In genomic region chr17:76189247-76189646, GRCh38 we compare ENCODE assay signal across 21 cellular contexts. TPM values are rescaled to one million over a fixed set of nuclear protein-coding genes. Genes with fewer than 3 reads are reported as not detected.
A peak's percentile ranks its signal among the peaks of the same experiment; 100 is the strongest.
DNase-seq lines count a peak whose midpoint lies in the region; ATAC-seq, FAIRE-seq and TF ChIP-seq lines count a peak whose summit lies in the region.
"Had no signal": no experiment of that assay in that cellular context is flagged by ENCODE, and none has a peak within 500 bp of the region (broad histone marks: within the 10 kb centered on the region; RNA-seq: fewer than 3 reads in every experiment).

No MANE protein-coding gene starts in this region.

- POLR2A ChIA-PET in CD4-positive, alpha-beta T cell (lab: Charles Lee): interaction anchor here (0.8 to 8.9 kb wide), 8 partner anchors 9 to 79 kb away, joined by 3 to 221 read pairs (median 4); partner anchors contain the start of genes FOXJ1 and UBALD2
- POLR2A ChIA-PET in activated CD4-positive, alpha-beta memory T cell treated with anti-CD3 and anti-CD28 coated beads for 36 hours (lab: Charles Lee): interaction anchor here (1.7 to 15.5 kb wide), 3 partner anchors 10 to 80 kb away, joined by 5 to 298 read pairs (median 31); partner anchors contain the start of gene UBALD2

- peak overlapping the region; percentile 74 for H3K4me3 Mint-ChIP-seq in CD4-positive, alpha-beta T cell
- H3K4me3 Mint-ChIP-seq in activated CD4-positive, alpha-beta memory T cell treated with anti-CD3 and anti-CD28 coated beads for 36 hours: no peak overlapping the region
- peak overlapping the region; percentile 54 for H3K4me3 Mint-ChIP-seq in endothelial cell (ENCODE audit: unreplicated experiment)
- H3K4me3 Mint-ChIP-seq: dendritic cell treated with granulocyte-macrophage colony-stimulating factor and Interleukin-4, amounts not matched to agents 40 ng/mL and 50 ng/mL, for 4 days; neural crest cell had no signal

- TF ChIP-seq CTCF in CD4-positive, alpha-beta T cell (IDR thresholded peaks at IDR 0.05): no peak
- no peak for TF ChIP-seq CTCF in endothelial cell (IDR thresholded peaks at IDR 0.05; ENCODE audit: unreplicated experiment)

- no peak for ATAC-seq in CD4-positive, alpha-beta T cell (ENCODE audit: poor library complexity)
- no peak for ATAC-seq in left ventricle myocardium superior
- ATAC-seq in GM19035 (IDR thresholded peaks at IDR 0.05; ENCODE audit: unreplicated experiment): no peak
- no peak for ATAC-seq in HG02840 (IDR thresholded peaks at IDR 0.05; ENCODE audit: low FRiP score, unreplicated experiment)
- ATAC-seq: SK-N-SH treated with all-trans-retinoic acid at 6 μM for 48 hours had no signal

- H3K27ac Mint-ChIP-seq in CD4-positive, alpha-beta T cell: peak overlapping the region; percentile 93
- H3K27ac Mint-ChIP-seq in activated CD4-positive, alpha-beta memory T cell treated with anti-CD3 and anti-CD28 coated beads for 36 hours: peak overlapping the region; percentile 97
- H3K27ac Mint-ChIP-seq in endothelial cell (ENCODE audit: unreplicated experiment): no peak overlapping the region
- H3K27ac Mint-ChIP-seq: dendritic cell treated with granulocyte-macrophage colony-stimulating factor and Interleukin-4, amounts not matched to agents 40 ng/mL and 50 ng/mL, for 4 days had no signal

- no peaks in the 10 kb centered on the region for H3K27me3 Mint-ChIP-seq in CD4-positive, alpha-beta T cell
- no peaks in the 10 kb centered on the region for H3K27me3 Mint-ChIP-seq in activated CD4-positive, alpha-beta memory T cell treated with anti-CD3 and anti-CD28 coated beads for 36 hours
- no peaks in the 10 kb centered on the region for H3K27me3 Mint-ChIP-seq in endothelial cell (ENCODE audit: unreplicated experiment)

- peak; percentile 26 for FAIRE-seq in GM12891 (lab: Jason Lieb, UNC)
- FAIRE-seq: RCC 7860 had no signal

- peak overlapping the region; percentile 25 for H3K27ac ChIP-seq in CD4-positive, alpha-beta T cell (ENCODE audit: low read depth, low read length)
- H3K27ac ChIP-seq: breast epithelium, psoas muscle had no signal

- H3K27me3 ChIP-seq in CD4-positive, alpha-beta T cell (ENCODE audit: control insufficient read depth, insufficient read depth, low read length): no peaks in the 10 kb centered on the region
- H3K27me3 ChIP-seq: breast epithelium, testis had no signal

- no peak for DNase-seq in CD4-positive, alpha-beta T cell
- DNase-seq in GM12891 (ENCODE audit: insufficient read length, low spot score) (no peak), endothelial cell (ENCODE audit: low spot score) (no peak), left ventricle myocardium superior (no peak), NCI-H526 treated with DMSO at 0.1 percent for 48 hours (lab: John Stamatoyannopoulos, UW) (no peak)
- no peak for DNase-seq in activated CD4-positive, alpha-beta memory T cell treated with anti-CD3 and anti-CD28 coated beads for 36 hours
- DNase-seq: AML-193; foreskin melanocyte; HCEC 1CT; NCI-H2171 treated with DMSO at 0.1 percent for 48 hours; NCI-H774; psoas muscle; stimulated activated CD4-positive, alpha-beta T cell treated with anti-CD3 and anti-CD28 coated beads, Interleukin-4, amount 100 ng/mL, for 24 hours; testis had no signal

- H3K9me3 ChIP-seq in CD4-positive, alpha-beta T cell (ENCODE audit: control insufficient read depth, low read length): no peaks in the 10 kb centered on the region
- H3K9me3 ChIP-seq: breast epithelium, psoas muscle, testis had no signal

- H3K36me3 Mint-ChIP-seq in CD4-positive, alpha-beta T cell (ENCODE audit: low read depth): peaks cover 15% of the 10 kb centered on the region
- H3K36me3 Mint-ChIP-seq in activated CD4-positive, alpha-beta memory T cell treated with anti-CD3 and anti-CD28 coated beads for 36 hours: peaks cover 1% of the 10 kb centered on the region
- H3K36me3 Mint-ChIP-seq in endothelial cell (ENCODE audit: low read depth, unreplicated experiment): no peaks in the 10 kb centered on the region

- TF ChIP-seq POLR2A in GM12891 (IDR thresholded peaks at IDR 0.05; ENCODE audit: low read depth, low read length): no peak

- H3K4me1 Mint-ChIP-seq in CD4-positive, alpha-beta T cell (ENCODE audit: low read depth): peaks cover 62% of the 10 kb centered on the region
- peaks cover 66% of the 10 kb centered on the region for H3K4me1 Mint-ChIP-seq in activated CD4-positive, alpha-beta memory T cell treated with anti-CD3 and anti-CD28 coated beads for 36 hours (ENCODE audit: low read depth)
- peaks cover 30% of the 10 kb centered on the region for H3K4me1 Mint-ChIP-seq in endothelial cell (ENCODE audit: unreplicated experiment)

- intact Hi-C loops in CD4-positive, alpha-beta T cell (cut with DNase I, micrococcal nuclease): no loop called here
- intact Hi-C loops in activated CD4-positive, alpha-beta memory T cell treated with anti-CD3 and anti-CD28 coated beads for 36 hours (cut with micrococcal nuclease): no loop called here
- intact Hi-C loops in left ventricle myocardium superior (cut with micrococcal nuclease): no loop called here

- CTCF ChIA-PET in CD4-positive, alpha-beta T cell (lab: Charles Lee): interaction anchor here (1.0 to 1.3 kb wide), 3 partner anchors 9 to 90 kb away, joined by 3 to 4 read pairs (median 3); no protein-coding TSS in a partner anchor
- CTCF ChIA-PET in activated CD4-positive, alpha-beta memory T cell treated with anti-CD3 and anti-CD28 coated beads for 36 hours (lab: Charles Lee): interaction anchor here (0.5 to 5.3 kb wide), 10 partner anchors 9 to 110 kb away, joined by 3 to 65 read pairs (median 4); partner anchors contain the start of gene EXOC7

- H3K9me3 Mint-ChIP-seq in CD4-positive, alpha-beta T cell: no peaks in the 10 kb centered on the region
- no peaks in the 10 kb centered on the region for H3K9me3 Mint-ChIP-seq in activated CD4-positive, alpha-beta memory T cell treated with anti-CD3 and anti-CD28 coated beads for 36 hours
- no peaks in the 10 kb centered on the region for H3K9me3 Mint-ChIP-seq in endothelial cell (ENCODE audit: unreplicated experiment)
- H3K9me3 Mint-ChIP-seq: dendritic cell treated with granulocyte-macrophage colony-stimulating factor and Interleukin-4, amounts not matched to agents 40 ng/mL and 50 ng/mL, for 4 days; neural crest cell had no signal

TF ChIP-seq in GM12891, 5 proteins besides CTCF, POLR2A, EP300 and RAD21:
- TF ChIP-seq POLR2AphosphoS5 (IDR thresholded peaks at IDR 0.05; ENCODE audit: low read depth, low read length) (no peak), PAX5 (IDR thresholded peaks at IDR 0.05; ENCODE audit: insufficient read depth, low read length, severe bottlenecking) (no peak), TAF1 (IDR thresholded peaks at IDR 0.05; ENCODE audit: low read depth, low read length) (no peak), POU2F2 (IDR thresholded peaks at IDR 0.05; ENCODE audit: low read depth, low read length) (no peak), SPI1 (IDR thresholded peaks at IDR 0.05; ENCODE audit: low read depth, low read length) (no peak)

RNA-seq across cellular contexts. Expression of gene FOXJ1, which starts 48.2 kb away (rescaled TPM):
- under 1 TPM; 0.63 to 0.89 TPM for total RNA-seq in CD4-positive, alpha-beta T cell
- polyA plus RNA-seq in GM12891 (2012; ENCODE audit: low read depth, missing spikeins): 0.09 TPM
- under 1 TPM; 0.22 to 0.29 TPM for total RNA-seq in activated CD4-positive, alpha-beta memory T cell treated with anti-CD3 and anti-CD28 coated beads for 36 hours
- total RNA-seq in endothelial cell (ENCODE audit: unreplicated experiment) (2.1 TPM), left ventricle myocardium superior (not detected)

RNA-seq across cellular contexts. Expression of gene RNF157, which starts 51.0 kb away (rescaled TPM):
- 10 to 100 TPM; 18.5 to 21.1 TPM for total RNA-seq in CD4-positive, alpha-beta T cell
- 0.47 TPM for polyA plus RNA-seq in GM12891 (2012; ENCODE audit: low read depth, missing spikeins)
- 10 to 100 TPM; 25.4 to 28.0 TPM for total RNA-seq in activated CD4-positive, alpha-beta memory T cell treated with anti-CD3 and anti-CD28 coated beads for 36 hours
- total RNA-seq in endothelial cell (ENCODE audit: unreplicated experiment): 18.7 TPM
- total RNA-seq in left ventricle myocardium superior: 18.0 TPM
